Comparison of ENCODE assay signal across 11 cellular contexts in genomic region chr17:82188001-82188961, GRCh38.
"Had no signal": no experiment of that assay in that cellular context is flagged by ENCODE, and none has a peak within 500 bp of the region (broad histone marks: within the 10 kb centered on the region; RNA-seq: fewer than 3 reads in every experiment).

No MANE protein-coding gene starts in this region.

- H3K9me3 ChIP-seq: body of pancreas, lower lobe of right lung, stomach, thyroid gland had no signal

- ATAC-seq: body of pancreas, esophagus mucosa had no signal

- H3K4me1 ChIP-seq: body of pancreas, lower lobe of right lung, stomach had no signal

- H3K4me3 ChIP-seq: body of pancreas, lower lobe of right lung, stomach, thyroid gland had no signal

- H3K27ac ChIP-seq: body of pancreas, lower lobe of right lung, stomach, thyroid gland had no signal

- DNase-seq: activated B cell treated with CpG ODN at 0.5 μM for 24 hours; activated CD4-positive, alpha-beta T cell treated with anti-CD3 and anti-CD28 coated beads, Interleukin-2, amount 50 U/mL, for 1 hour; activated naive CD4-positive, alpha-beta T cell treated with anti-CD3 and anti-CD28 coated beads, Interleukin-2, amount 50 U/mL, for 16 hours; amniotic stem cell; body of pancreas; lower lobe of right lung; retina; stomach; T-helper 2 cell; thyroid gland had no signal

- H3K27me3 ChIP-seq: body of pancreas, stomach, thyroid gland had no signal
